ENCODE assay signal across 18 cellular contexts in the genomic region with DNA sequence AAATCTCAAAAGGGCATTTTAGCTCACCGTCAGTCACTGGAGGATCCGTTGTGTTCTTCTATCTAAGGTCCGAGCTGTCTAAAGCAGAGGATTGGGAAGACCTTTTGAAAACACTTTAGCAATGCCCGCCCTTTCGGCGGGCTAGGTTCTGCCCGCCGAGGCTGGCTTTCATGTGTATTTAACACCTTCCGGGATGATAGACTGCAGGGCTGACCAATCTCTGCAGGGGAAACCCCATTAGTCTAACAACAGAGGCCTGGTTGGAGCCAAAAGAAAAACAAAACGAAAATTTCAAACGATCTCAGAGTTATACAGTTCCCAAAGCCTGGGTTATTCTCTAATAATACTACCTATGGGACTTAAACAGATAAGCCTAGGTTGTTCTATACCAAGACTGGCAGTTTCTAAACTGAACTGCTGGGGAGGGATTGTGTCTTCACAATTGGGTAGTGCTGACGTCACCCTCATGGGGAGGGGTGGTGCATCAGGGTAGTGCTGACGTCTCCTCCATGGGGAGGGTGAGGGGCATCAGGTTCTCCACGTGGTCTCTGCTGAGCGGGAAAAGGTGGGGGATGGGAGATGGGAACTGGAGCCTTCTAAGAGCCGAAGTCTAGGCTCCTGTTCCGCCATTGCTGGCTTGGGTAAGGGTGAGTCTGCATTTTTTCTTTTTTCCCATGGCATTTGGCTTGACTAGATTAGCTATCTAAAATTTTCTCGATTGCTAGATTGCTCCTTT.
"Had no signal": no experiment of that assay in that cellular context is flagged by ENCODE, and none has a peak within 500 bp of the region (broad histone marks: within the 10 kb centered on the region; RNA-seq: fewer than 3 reads in every experiment).

No MANE protein-coding gene starts in this region.

- H3K4me1 ChIP-seq: psoas muscle, right lobe of liver had no signal

- H3K27ac ChIP-seq: brain microvascular endothelial cell, coronary artery, psoas muscle, right lobe of liver had no signal

- H3K4me3 ChIP-seq: coronary artery, lung, psoas muscle, right lobe of liver, smooth muscle cell had no signal

- H3K27me3 ChIP-seq: brain microvascular endothelial cell, right lobe of liver had no signal

- H3K9me3 ChIP-seq: psoas muscle, right lobe of liver had no signal

- DNase-seq: activated CD4-positive, alpha-beta T cell treated with anti-CD3 and anti-CD28 coated beads for 1 hour; activated CD4-positive, alpha-beta T cell treated with anti-CD3 and anti-CD28 coated beads, Interleukin-2, amount 50 U/mL, for 4 hours; activated naive CD4-positive, alpha-beta T cell treated with Interleukin-2 at 50 U/mL for 16 hours; activated T-cell treated with anti-CD3 and anti-CD28 coated beads for 4 hours; anterior cingulate cortex; brain microvascular endothelial cell; effector CD8-positive, alpha-beta T cell; foreskin fibroblast; psoas muscle; right lobe of liver; stimulated activated CD4-positive, alpha-beta T cell treated with anti-CD3 and anti-CD28 coated beads, Interleukin-4, amount 100 ng/mL, for 4 hours; stimulated activated CD8-positive, alpha-beta memory T cell treated with anti-CD3 and anti-CD28 coated beads, Interleukin-4, amount 100 ng/mL, for 48 hours; stimulated activated naive CD4-positive, alpha-beta T cell treated with Interleukin-2 at 50 U/mL for 16 hours; substantia nigra; T1000 had no signal

- H3K36me3 ChIP-seq: brain microvascular endothelial cell, right lobe of liver had no signal

- ATAC-seq: psoas muscle, right lobe of liver had no signal
